ENCODE assay signal across 9 cellular contexts in the genomic region with DNA sequence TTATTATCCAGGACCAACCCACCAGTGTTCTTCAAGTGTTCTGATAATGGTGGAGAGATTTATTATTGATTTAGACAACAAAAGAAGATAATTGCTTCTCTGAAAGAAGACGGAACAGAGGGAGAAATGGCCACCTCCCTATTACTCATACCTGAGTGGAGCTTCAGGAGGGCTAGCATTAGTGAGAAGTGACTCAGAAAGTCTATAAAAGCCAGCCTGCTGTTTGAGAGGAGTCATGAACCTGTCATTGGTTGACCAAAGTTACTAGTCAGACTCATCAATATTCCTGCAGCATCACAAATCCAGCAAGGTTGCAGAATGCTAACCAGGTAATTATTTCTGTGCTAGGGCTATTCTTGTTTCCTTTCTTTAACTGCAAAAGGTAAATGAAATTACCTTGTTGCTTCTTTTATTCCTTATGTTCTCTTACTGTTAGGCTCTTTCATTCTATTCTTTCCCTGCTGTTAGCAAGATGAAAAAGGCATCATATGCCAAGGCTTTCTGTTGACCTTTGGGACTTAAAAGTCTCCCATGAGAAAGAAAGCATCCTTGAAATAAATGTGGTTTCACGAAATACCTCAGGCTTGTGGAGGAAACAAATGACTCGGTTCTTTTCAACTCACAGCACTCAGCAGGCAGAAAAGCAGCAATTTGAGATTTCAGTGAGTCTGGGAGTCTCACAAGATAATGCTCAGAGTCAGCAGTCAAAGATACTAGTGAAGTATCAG.
DNase-seq lines count a peak whose midpoint lies in the region; ATAC-seq and TF ChIP-seq lines count a peak whose summit lies in the region.
"Had no signal": no experiment of that assay in that cellular context is flagged by ENCODE, and none has a peak within 500 bp of the region (broad histone marks: within the 10 kb centered on the region; RNA-seq: fewer than 3 reads in every experiment).

No MANE protein-coding gene starts in this region.

- no peak overlapping the region for H3K4me3 ChIP-seq in GM23338
- H3K4me3 ChIP-seq in epithelial cell of proximal tubule (ENCODE audit: low read depth, low read length) = no peak overlapping the region

- H3K36me3 Mint-ChIP-seq in GM23338 (ENCODE audit: low read depth) = no peaks in the 10 kb centered on the region
- H3K36me3 Mint-ChIP-seq in activated CD4-positive, alpha-beta T cell treated with anti-CD3 and anti-CD28 coated beads for 36 hours (ENCODE audit: low read depth) = no peaks in the 10 kb centered on the region

- DNase-seq in GM23338 (ENCODE audit: low spot score) = peak; percentile 25
- peak; percentile 24 for DNase-seq in NCI-H748 treated with DMSO at 0.1 percent for 48 hours (lab: John Stamatoyannopoulos, UW)
- DNase-seq in epithelial cell of proximal tubule (ENCODE audit: low read depth) = peak; percentile 71
- DNase-seq in retina = peak; percentile 17
- no peak for DNase-seq in iPS-NIHi11 (ENCODE audit: low spot score)
- no peak for DNase-seq in activated CD4-positive, alpha-beta T cell treated with anti-CD3 and anti-CD28 coated beads for 36 hours
- DNase-seq: NCI-H1105 had no signal

- H3K4me1 ChIP-seq in GM23338 (ENCODE audit: insufficient read depth) = 0 out of 2 replicates have a peak, but pooled peaks cover 11% of the 10 kb centered on the region

- H3K9me3 Mint-ChIP-seq in GM23338 = no peaks in the 10 kb centered on the region
- no peaks in the 10 kb centered on the region for H3K9me3 Mint-ChIP-seq in activated CD4-positive, alpha-beta T cell treated with anti-CD3 and anti-CD28 coated beads for 36 hours (ENCODE audit: low read depth)

- H3K79me2 ChIP-seq in GM23338 (replicated peaks; ENCODE audit: insufficient read depth) = no peaks in the 10 kb centered on the region

- ATAC-seq in GM23338 (peak; percentile 49), HG03520 (IDR thresholded peaks at IDR 0.05; ENCODE audit: unreplicated experiment) (no peak), GM18511 (IDR thresholded peaks at IDR 0.05; ENCODE audit: unreplicated experiment) (no peak)
- no peak for ATAC-seq in activated CD4-positive, alpha-beta T cell treated with anti-CD3 and anti-CD28 coated beads for 36 hours

- TF ChIP-seq CTCF in GM23338 (conservative IDR thresholded peaks at IDR 0.05; ENCODE audit: low read depth in 2 of 2) (no peak), epithelial cell of proximal tubule (conservative IDR thresholded peaks at IDR 0.05; ENCODE audit: low read depth, low read length) (no peak)

- POLR2A ChIA-PET in activated CD4-positive, alpha-beta T cell treated with anti-CD3 and anti-CD28 coated beads for 36 hours (lab: Charles Lee) = no interaction called here

- peaks cover 6% of the 10 kb centered on the region for H3K4me1 Mint-ChIP-seq in GM23338
- no peaks in the 10 kb centered on the region for H3K4me1 Mint-ChIP-seq in activated CD4-positive, alpha-beta T cell treated with anti-CD3 and anti-CD28 coated beads for 36 hours

- CTCF ChIA-PET in activated CD4-positive, alpha-beta T cell treated with anti-CD3 and anti-CD28 coated beads for 36 hours (lab: Charles Lee) = no interaction called here

- H3K27ac ChIP-seq in GM23338 (ENCODE audit: low read depth) = peak overlapping the region; percentile 53

- H3K9me2 ChIP-seq in GM23338 (ENCODE audit: insufficient read depth) = no peaks in the 10 kb centered on the region

- H3K27me3 ChIP-seq in GM23338 (ENCODE audit: insufficient read depth) = no peaks in the 10 kb centered on the region

- no peak overlapping the region for H3K4me3 Mint-ChIP-seq in GM23338
- H3K4me3 Mint-ChIP-seq in activated CD4-positive, alpha-beta T cell treated with anti-CD3 and anti-CD28 coated beads for 36 hours = no peak overlapping the region

- H3K27me3 Mint-ChIP-seq in GM23338 (ENCODE audit: insufficient read depth, low read depth, poor library complexity) = peaks cover 2% of the 10 kb centered on the region
- peaks cover 3% of the 10 kb centered on the region for H3K27me3 Mint-ChIP-seq in activated CD4-positive, alpha-beta T cell treated with anti-CD3 and anti-CD28 coated beads for 36 hours

- H4K20me1 ChIP-seq in GM23338 (replicated peaks; ENCODE audit: insufficient read depth) = no peaks in the 10 kb centered on the region

- H3K36me3 ChIP-seq in GM23338 (ENCODE audit: insufficient read depth) = no peaks in the 10 kb centered on the region

- H3K27ac Mint-ChIP-seq in GM23338 = no peak overlapping the region
- no peak overlapping the region for H3K27ac Mint-ChIP-seq in activated CD4-positive, alpha-beta T cell treated with anti-CD3 and anti-CD28 coated beads for 36 hours

- H3F3A ChIP-seq in GM23338 (replicated peaks; ENCODE audit: low read depth) = no peaks in the 10 kb centered on the region

- peak overlapping the region; percentile 67; the same call in 1 of the 2 replicates for H2AFZ ChIP-seq in GM23338

- intact Hi-C loops in activated CD4-positive, alpha-beta T cell treated with anti-CD3 and anti-CD28 coated beads for 36 hours (cut with DNase I, micrococcal nuclease) = no loop called here

- H3K4me2 ChIP-seq in GM23338 = peak overlapping the region; percentile 5; the same call in 1 of the 2 replicates

TF ChIP-seq in GM23338, 12 proteins besides CTCF, POLR2A, EP300 and RAD21:
- TF ChIP-seq CREB1 (CRISPR knock-in tag; IDR thresholded peaks at IDR 0.05; ENCODE audit: low read depth) = no peak
- TF ChIP-seq, protein P1, sequence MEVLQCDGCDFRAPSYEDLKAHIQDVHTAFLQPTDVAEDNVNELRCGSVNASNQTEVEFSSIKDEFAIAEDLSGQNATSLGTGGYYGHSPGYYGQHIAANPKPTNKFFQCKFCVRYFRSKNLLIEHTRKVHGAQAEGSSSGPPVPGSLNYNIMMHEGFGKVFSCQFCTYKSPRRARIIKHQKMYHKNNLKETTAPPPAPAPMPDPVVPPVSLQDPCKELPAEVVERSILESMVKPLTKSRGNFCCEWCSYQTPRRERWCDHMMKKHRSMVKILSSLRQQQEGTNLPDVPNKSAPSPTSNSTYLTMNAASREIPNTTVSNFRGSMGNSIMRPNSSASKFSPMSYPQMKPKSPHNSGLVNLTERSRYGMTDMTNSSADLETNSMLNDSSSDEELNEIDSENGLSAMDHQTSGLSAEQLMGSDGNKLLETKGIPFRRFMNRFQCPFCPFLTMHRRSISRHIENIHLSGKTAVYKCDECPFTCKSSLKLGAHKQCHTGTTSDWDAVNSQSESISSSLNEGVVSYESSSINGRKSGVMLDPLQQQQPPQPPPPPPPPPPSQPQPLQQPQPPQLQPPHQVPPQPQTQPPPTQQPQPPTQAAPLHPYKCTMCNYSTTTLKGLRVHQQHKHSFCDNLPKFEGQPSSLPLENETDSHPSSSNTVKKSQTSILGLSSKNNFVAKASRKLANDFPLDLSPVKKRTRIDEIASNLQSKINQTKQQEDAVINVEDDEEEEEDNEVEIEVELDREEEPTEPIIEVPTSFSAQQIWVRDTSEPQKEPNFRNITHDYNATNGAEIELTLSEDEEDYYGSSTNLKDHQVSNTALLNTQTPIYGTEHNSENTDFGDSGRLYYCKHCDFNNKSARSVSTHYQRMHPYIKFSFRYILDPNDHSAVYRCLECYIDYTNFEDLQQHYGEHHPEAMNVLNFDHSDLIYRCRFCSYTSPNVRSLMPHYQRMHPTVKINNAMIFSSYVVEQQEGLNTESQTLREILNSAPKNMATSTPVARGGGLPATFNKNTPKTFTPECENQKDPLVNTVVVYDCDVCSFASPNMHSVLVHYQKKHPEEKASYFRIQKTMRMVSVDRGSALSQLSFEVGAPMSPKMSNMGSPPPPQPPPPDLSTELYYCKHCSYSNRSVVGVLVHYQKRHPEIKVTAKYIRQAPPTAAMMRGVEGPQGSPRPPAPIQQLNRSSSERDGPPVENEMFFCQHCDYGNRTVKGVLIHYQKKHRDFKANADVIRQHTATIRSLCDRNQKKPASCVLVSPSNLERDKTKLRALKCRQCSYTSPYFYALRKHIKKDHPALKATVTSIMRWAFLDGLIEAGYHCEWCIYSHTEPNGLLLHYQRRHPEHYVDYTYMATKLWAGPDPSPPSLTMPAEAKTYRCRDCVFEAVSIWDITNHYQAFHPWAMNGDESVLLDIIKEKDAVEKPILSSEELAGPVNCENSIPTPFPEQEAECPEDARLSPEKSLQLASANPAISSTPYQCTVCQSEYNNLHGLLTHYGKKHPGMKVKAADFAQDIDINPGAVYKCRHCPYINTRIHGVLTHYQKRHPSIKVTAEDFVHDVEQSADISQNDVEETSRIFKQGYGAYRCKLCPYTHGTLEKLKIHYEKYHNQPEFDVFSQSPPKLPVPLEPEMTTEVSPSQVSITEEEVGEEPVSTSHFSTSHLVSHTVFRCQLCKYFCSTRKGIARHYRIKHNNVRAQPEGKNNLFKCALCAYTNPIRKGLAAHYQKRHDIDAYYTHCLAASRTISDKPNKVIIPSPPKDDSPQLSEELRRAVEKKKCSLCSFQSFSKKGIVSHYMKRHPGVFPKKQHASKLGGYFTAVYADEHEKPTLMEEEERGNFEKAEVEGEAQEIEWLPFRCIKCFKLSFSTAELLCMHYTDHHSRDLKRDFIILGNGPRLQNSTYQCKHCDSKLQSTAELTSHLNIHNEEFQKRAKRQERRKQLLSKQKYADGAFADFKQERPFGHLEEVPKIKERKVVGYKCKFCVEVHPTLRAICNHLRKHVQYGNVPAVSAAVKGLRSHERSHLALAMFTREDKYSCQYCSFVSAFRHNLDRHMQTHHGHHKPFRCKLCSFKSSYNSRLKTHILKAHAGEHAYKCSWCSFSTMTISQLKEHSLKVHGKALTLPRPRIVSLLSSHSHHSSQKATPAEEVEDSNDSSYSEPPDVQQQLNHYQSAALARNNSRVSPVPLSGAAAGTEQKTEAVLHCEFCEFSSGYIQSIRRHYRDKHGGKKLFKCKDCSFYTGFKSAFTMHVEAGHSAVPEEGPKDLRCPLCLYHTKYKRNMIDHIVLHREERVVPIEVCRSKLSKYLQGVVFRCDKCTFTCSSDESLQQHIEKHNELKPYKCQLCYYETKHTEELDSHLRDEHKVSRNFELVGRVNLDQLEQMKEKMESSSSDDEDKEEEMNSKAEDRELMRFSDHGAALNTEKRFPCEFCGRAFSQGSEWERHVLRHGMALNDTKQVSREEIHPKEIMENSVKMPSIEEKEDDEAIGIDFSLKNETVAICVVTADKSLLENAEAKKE (CRISPR knock-in tag; IDR thresholded peaks at IDR 0.05) = no peak
- TF ChIP-seq STAT1 (IDR thresholded peaks at IDR 0.05; ENCODE audit: unreplicated experiment) = no peak
- TF ChIP-seq ZNF331 (CRISPR knock-in tag; IDR thresholded peaks at IDR 0.05; ENCODE audit: low read depth) = no peak

Comparison
In these comparisons a context has a peak if more than half of its experiments do, and no peak if none do; other contexts are left out.
1. DNase-seq: peak in GM23338 (single experiment), NCI-H748 treated with DMSO at 0.1 percent for 48 hours (single experiment), epithelial cell of proximal tubule (single experiment) and retina (single experiment); none in iPS-NIHi11 (single experiment) and activated CD4-positive, alpha-beta T cell treated with anti-CD3 and anti-CD28 coated beads for 36 hours (single experiment).